1 cellular context compared by ENCODE assay signal in genomic region chr16:67841816-67842508, GRCh38.
A peak's percentile ranks its signal among the peaks of the same experiment; 100 is the strongest.
TF ChIP-seq lines count a peak whose summit lies in the region.

THAP11 (plus strand) TSS chr16:67842320; CDS start chr16:67842555, 235 bp downstream.

TF ChIP-seq in HepG2, 621 proteins besides CTCF, POLR2A, EP300 and RAD21 (continued from another document and continues in another):
- peak; percentile 80; the same call in 1 of the 2 replicates for TF ChIP-seq ARID4A (CRISPR knock-in tag; IDR thresholded peaks at IDR 0.05; ENCODE audit: borderline replicate concordance)
- peak; percentile 54 for TF ChIP-seq ZNF430 (CRISPR knock-in tag; IDR thresholded peaks at IDR 0.05)
- TF ChIP-seq ELK4 (CRISPR knock-in tag; IDR thresholded peaks at IDR 0.05; ENCODE audit: borderline replicate concordance): no peak
- peak; percentile 90 for TF ChIP-seq ELF1 (CRISPR knock-in tag; IDR thresholded peaks at IDR 0.05)
- TF ChIP-seq PCBP1 (IDR thresholded peaks at IDR 0.05; ENCODE audit: borderline replicate concordance, low read depth, low read length): no peak
- TF ChIP-seq HDAC1 (CRISPR knock-in tag; IDR thresholded peaks at IDR 0.05): peak; percentile 62; the same call in 1 of the 2 replicates
- peak; percentile 29; the same call in 1 of the 2 replicates for TF ChIP-seq ZNF503 (CRISPR knock-in tag; IDR thresholded peaks at IDR 0.05)
- TF ChIP-seq RFXAP (CRISPR knock-in tag; IDR thresholded peaks at IDR 0.05; ENCODE audit: borderline replicate concordance): peak; percentile 9; the same call in 1 of the 2 replicates
- peak; percentile 52; the same call in 1 of the 2 replicates for TF ChIP-seq GMEB2 (CRISPR knock-in tag; IDR thresholded peaks at IDR 0.05; ENCODE audit: low read depth)
- peak; percentile 76; the same call in 1 of the 2 replicates for TF ChIP-seq TGIF2 (CRISPR knock-in tag; IDR thresholded peaks at IDR 0.05)
- TF ChIP-seq ZNF407 (CRISPR knock-in tag; IDR thresholded peaks at IDR 0.05; ENCODE audit: not compliant biosample characterization): peak; percentile 85
- TF ChIP-seq MAF1 (CRISPR knock-in tag; IDR thresholded peaks at IDR 0.05; ENCODE audit: borderline replicate concordance): 0 out of 2 replicates have a peak, but pooled peaks have one; percentile 52
- no peak for TF ChIP-seq RORA (CRISPR knock-in tag; IDR thresholded peaks at IDR 0.05)
- TF ChIP-seq FOXC1 (CRISPR knock-in tag; IDR thresholded peaks at IDR 0.05; ENCODE audit: borderline replicate concordance): peak; percentile 37; the same call in 1 of the 2 replicates
- TF ChIP-seq ZNF552 (CRISPR knock-in tag; IDR thresholded peaks at IDR 0.05; ENCODE audit: borderline replicate concordance): peak; percentile 54; the same call in 1 of the 2 replicates
- peak; percentile 87 for TF ChIP-seq DBP (CRISPR knock-in tag; IDR thresholded peaks at IDR 0.05; ENCODE audit: not compliant biosample characterization)
- TF ChIP-seq SP140L (CRISPR knock-in tag; IDR thresholded peaks at IDR 0.05; ENCODE audit: borderline replicate concordance): 0 out of 2 replicates have a peak, but pooled peaks have one; percentile 56
- peak; percentile 92 for TF ChIP-seq E2F1 (CRISPR knock-in tag; IDR thresholded peaks at IDR 0.05)
- peak; percentile 53; the same call in 1 of the 2 replicates for TF ChIP-seq TOE1 (CRISPR knock-in tag; IDR thresholded peaks at IDR 0.05)
- TF ChIP-seq ZNF263 (CRISPR knock-in tag; IDR thresholded peaks at IDR 0.05): peak; percentile 24; the same call in 1 of the 2 replicates
- TF ChIP-seq EEA1 (CRISPR knock-in tag; IDR thresholded peaks at IDR 0.05; ENCODE audit: borderline replicate concordance): no peak
- TF ChIP-seq ZNF30 (CRISPR knock-in tag; IDR thresholded peaks at IDR 0.05): no peak
- no peak for TF ChIP-seq KAT7 (CRISPR knock-in tag; IDR thresholded peaks at IDR 0.05; ENCODE audit: borderline replicate concordance)
- 0 out of 2 replicates have a peak, but pooled peaks have one; percentile 54 for TF ChIP-seq PRDM10 (CRISPR knock-in tag; IDR thresholded peaks at IDR 0.05; ENCODE audit: low read depth)
- TF ChIP-seq ZNF709 (CRISPR knock-in tag; IDR thresholded peaks at IDR 0.05): peak; percentile 83; the same call in 1 of the 2 replicates
- TF ChIP-seq ARHGAP35 (CRISPR knock-in tag; IDR thresholded peaks at IDR 0.05; ENCODE audit: borderline replicate concordance): peak; percentile 94
- TF ChIP-seq ZNF839 (CRISPR knock-in tag; IDR thresholded peaks at IDR 0.05; ENCODE audit: borderline replicate concordance): peak; percentile 94
- peak; percentile 87 for TF ChIP-seq TEAD3 (CRISPR knock-in tag; optimal IDR thresholded peaks at IDR 0.05; ENCODE audit: borderline replicate concordance)
- TF ChIP-seq ZBTB7B (CRISPR knock-in tag; IDR thresholded peaks at IDR 0.05): peak; percentile 63; the same call in 1 of the 2 replicates
- TF ChIP-seq CBFB (CRISPR knock-in tag; IDR thresholded peaks at IDR 0.05): peak; percentile 54; the same call in 1 of the 2 replicates
